Comparison of ENCODE assay signal across 1 cellular context in genomic region chr10:128147064-128147463, GRCh38.
TF ChIP-seq lines count a peak whose summit lies in the region.

No MANE protein-coding gene starts in this region.

TF ChIP-seq in HepG2, 621 proteins besides CTCF, POLR2A, EP300 and RAD21 (continued from another document):
- no peak for TF ChIP-seq ZNF142 (CRISPR knock-in tag; IDR thresholded peaks at IDR 0.05)
- TF ChIP-seq ZNF326 (CRISPR knock-in tag; IDR thresholded peaks at IDR 0.05; ENCODE audit: borderline replicate concordance), result no peak
- TF ChIP-seq SRSF4 (IDR thresholded peaks at IDR 0.05; ENCODE audit: low read depth, low read length, poor library complexity, severe bottlenecking), result no peak
- TF ChIP-seq LCORL (IDR thresholded peaks at IDR 0.05), result no peak
- TF ChIP-seq LCORL (CRISPR knock-in tag; IDR thresholded peaks at IDR 0.05), result no peak
- no peak for TF ChIP-seq MBNL3 (CRISPR knock-in tag; conservative IDR thresholded peaks at IDR 0.05)
- TF ChIP-seq JUND (CRISPR knock-in tag; IDR thresholded peaks at IDR 0.05), result no peak
- no peak for TF ChIP-seq HBP1 (CRISPR knock-in tag; IDR thresholded peaks at IDR 0.05; ENCODE audit: low read depth)
- TF ChIP-seq SMAD9 (CRISPR knock-in tag; IDR thresholded peaks at IDR 0.05), result no peak
